ENCODE assay signal across 20 cellular contexts in genomic region chr18:26686532-26686931, GRCh38.
A peak's percentile ranks its signal among the peaks of the same experiment; 100 is the strongest.
DNase-seq lines count a peak whose midpoint lies in the region; ATAC-seq and TF ChIP-seq lines count a peak whose summit lies in the region.
"Had no signal": no experiment of that assay in that cellular context is flagged by ENCODE, and none has a peak within 500 bp of the region (broad histone marks: within the 10 kb centered on the region; RNA-seq: fewer than 3 reads in every experiment).

No MANE protein-coding gene starts in this region.

- H4K20me1 ChIP-seq in GM23338 (replicated peaks; ENCODE audit: insufficient read depth) (no peaks in the 10 kb centered on the region), hepatocyte (ENCODE audit: insufficient read depth, poor library complexity, severe bottlenecking) (no peaks in the 10 kb centered on the region)

- H3K4me3 Mint-ChIP-seq in GM23338: no peak overlapping the region
- H3K4me3 Mint-ChIP-seq: CD4-positive, CD25-positive, alpha-beta regulatory T cell had no signal

- no peaks in the 10 kb centered on the region; the same call in 2 of the 3 replicates for H3K9me3 Mint-ChIP-seq in GM23338

- H2AFZ ChIP-seq in GM23338: no peak overlapping the region
- no peak overlapping the region for H2AFZ ChIP-seq in hepatocyte
- H2AFZ ChIP-seq in neuron (ENCODE audit: low read depth, low read length): peak overlapping the region; percentile 71

- TF ChIP-seq CTCF in GM23338 (conservative IDR thresholded peaks at IDR 0.05; ENCODE audit: low read depth in 2 of 2) (no peak), VCaP (conservative IDR thresholded peaks at IDR 0.05) (no peak), hepatocyte (IDR thresholded peaks at IDR 0.05; ENCODE audit: poor library complexity) (no peak), mucosa of descending colon (IDR thresholded peaks at IDR 0.05) (no peak)

- H3F3A ChIP-seq in GM23338 (replicated peaks; ENCODE audit: low read depth): no peaks in the 10 kb centered on the region

- no peak overlapping the region for H3K27ac ChIP-seq in GM23338 (ENCODE audit: low read depth)
- H3K27ac ChIP-seq in VCaP: peak overlapping the region; percentile 46
- H3K27ac ChIP-seq in hepatocyte: peak overlapping the region; percentile 79
- H3K27ac ChIP-seq: Peyer's patch had no signal

- H3K36me3 Mint-ChIP-seq in GM23338 (ENCODE audit: low read depth): no peaks in the 10 kb centered on the region
- H3K36me3 Mint-ChIP-seq: CD4-positive, CD25-positive, alpha-beta regulatory T cell had no signal

- peak overlapping the region; percentile 36; the same call in 1 of the 2 replicates for H3K27ac Mint-ChIP-seq in GM23338
- H3K27ac Mint-ChIP-seq: CD4-positive, CD25-positive, alpha-beta regulatory T cell had no signal

- 24% methylated on average over 3 of the region's 3 CpGs for WGBS in hepatocyte (ENCODE audit: low lambda C conversion rate, missing lambda C conversion rate)

- peaks cover 31% of the 10 kb centered on the region for H3K4me1 ChIP-seq in GM23338 (ENCODE audit: insufficient read depth)
- peaks cover 18% of the 10 kb centered on the region for H3K4me1 ChIP-seq in hepatocyte (ENCODE audit: insufficient read depth)
- H3K4me1 ChIP-seq in neuron (ENCODE audit: insufficient read depth, low read length): peaks cover 58% of the 10 kb centered on the region
- H3K4me1 ChIP-seq in mucosa of descending colon (ENCODE audit: low read depth): no peaks in the 10 kb centered on the region
- H3K4me1 ChIP-seq: Caco-2, Peyer's patch had no signal

- intact Hi-C loops in mucosa of descending colon (cut with DNase I, micrococcal nuclease): no loop called here

- ATAC-seq in GM23338 (peak; percentile 59; the same call in 2 of the 3 replicates), mucosa of descending colon (no peak)

- H3K4me1 Mint-ChIP-seq in GM23338: peaks cover 25% of the 10 kb centered on the region
- H3K4me1 Mint-ChIP-seq: CD4-positive, CD25-positive, alpha-beta regulatory T cell had no signal

- H3K27me3 ChIP-seq in GM23338 (ENCODE audit: insufficient read depth) (peaks cover 30% of the 10 kb centered on the region), hepatocyte (no peaks in the 10 kb centered on the region), neuron (ENCODE audit: insufficient read depth, low read length) (no peaks in the 10 kb centered on the region)
- H3K27me3 ChIP-seq: BE2C, MG63, Peyer's patch had no signal

- H3K9me3 ChIP-seq in hepatocyte (ENCODE audit: low read depth) (no peaks in the 10 kb centered on the region), neuron (ENCODE audit: low read length) (peaks cover 1% of the 10 kb centered on the region), mucosa of descending colon (no peaks in the 10 kb centered on the region)
- H3K9me3 ChIP-seq: BE2C, Caco-2, MG63, Peyer's patch had no signal

- peaks cover 4% of the 10 kb centered on the region for H3K27me3 Mint-ChIP-seq in GM23338 (ENCODE audit: insufficient read depth, low read depth, poor library complexity)

- H3K79me2 ChIP-seq in GM23338 (replicated peaks; ENCODE audit: insufficient read depth) (no peaks in the 10 kb centered on the region), hepatocyte (no peaks in the 10 kb centered on the region)

- DNase-seq in GM23338 (ENCODE audit: low spot score) (no peak), hepatocyte (ENCODE audit: low spot score) (no peak), GM03348 (ENCODE audit: low spot score) (no peak), NCI-H226 (no peak), mucosa of descending colon (no peak), hypothalamus (lab: John Stamatoyannopoulos, UW) (no peak)
- DNase-seq: Caco-2; CD4-positive, CD25-positive, alpha-beta regulatory T cell; DMS153; GF-D8; IMR-90; Karpas-422; MG63; NCI-H1436; NCI-H1930; NCI-H446; Peyer's patch had no signal

- H3K9me2 ChIP-seq in GM23338 (ENCODE audit: insufficient read depth) (peaks cover 5% of the 10 kb centered on the region), hepatocyte (replicated peaks; ENCODE audit: insufficient read depth) (no peaks in the 10 kb centered on the region)

- H3K4me2 ChIP-seq in GM23338 (0 out of 2 replicates have a peak overlapping the region, but pooled peaks have one; percentile 11), hepatocyte (no peak overlapping the region)

- H3K36me3 ChIP-seq in GM23338 (ENCODE audit: insufficient read depth) (no peaks in the 10 kb centered on the region), hepatocyte (replicated peaks; ENCODE audit: insufficient read depth, low read depth) (no peaks in the 10 kb centered on the region), neuron (ENCODE audit: insufficient read depth, low read length) (no peaks in the 10 kb centered on the region), mucosa of descending colon (ENCODE audit: low read depth) (no peaks in the 10 kb centered on the region)
- H3K36me3 ChIP-seq: BE2C, MG63, Peyer's patch had no signal

- H3K4me3 ChIP-seq in GM23338: no peak overlapping the region
- H3K4me3 ChIP-seq in hepatocyte: no peak overlapping the region
- H3K4me3 ChIP-seq in neuron (ENCODE audit: low read length): no peak overlapping the region
- no peak overlapping the region for H3K4me3 ChIP-seq in mucosa of descending colon
- H3K4me3 ChIP-seq: MG63, Peyer's patch had no signal

TF ChIP-seq in GM23338, 12 proteins besides CTCF, POLR2A, EP300 and RAD21 (continues in another document):
- TF ChIP-seq EZH2 (IDR thresholded peaks at IDR 0.05; ENCODE audit: low read depth, unreplicated experiment) (no peak), ZNF331 (CRISPR knock-in tag; IDR thresholded peaks at IDR 0.05; ENCODE audit: low read depth) (no peak), REST (IDR thresholded peaks at IDR 0.05; ENCODE audit: unreplicated experiment) (no peak), STAT1 (IDR thresholded peaks at IDR 0.05; ENCODE audit: unreplicated experiment) (no peak), POLR2AphosphoS5 (IDR thresholded peaks at IDR 0.05; ENCODE audit: low read depth) (no peak), CREB1 (CRISPR knock-in tag; IDR thresholded peaks at IDR 0.05; ENCODE audit: low read depth) (no peak)
- TF ChIP-seq, protein P1, sequence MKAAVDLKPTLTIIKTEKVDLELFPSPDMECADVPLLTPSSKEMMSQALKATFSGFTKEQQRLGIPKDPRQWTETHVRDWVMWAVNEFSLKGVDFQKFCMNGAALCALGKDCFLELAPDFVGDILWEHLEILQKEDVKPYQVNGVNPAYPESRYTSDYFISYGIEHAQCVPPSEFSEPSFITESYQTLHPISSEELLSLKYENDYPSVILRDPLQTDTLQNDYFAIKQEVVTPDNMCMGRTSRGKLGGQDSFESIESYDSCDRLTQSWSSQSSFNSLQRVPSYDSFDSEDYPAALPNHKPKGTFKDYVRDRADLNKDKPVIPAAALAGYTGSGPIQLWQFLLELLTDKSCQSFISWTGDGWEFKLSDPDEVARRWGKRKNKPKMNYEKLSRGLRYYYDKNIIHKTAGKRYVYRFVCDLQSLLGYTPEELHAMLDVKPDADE (IDR thresholded peaks at IDR 0.05): no peak
